In genomic region chr2:234290196-234290595, GRCh38 we compare ENCODE assay signal across 2 cellular contexts.
TF ChIP-seq lines count a peak whose summit lies in the region.

No MANE protein-coding gene starts in this region.

TF ChIP-seq in HCT116, 20 proteins besides CTCF, POLR2A, EP300 and RAD21 (continued from another document):
- no peak for TF ChIP-seq ZNF274 (IDR thresholded peaks at IDR 0.05; ENCODE audit: low read depth, low read length)
- no peak for TF ChIP-seq ELF1 (IDR thresholded peaks at IDR 0.05; ENCODE audit: borderline replicate concordance, low read depth)
- no peak for TF ChIP-seq FOSL1 (IDR thresholded peaks at IDR 0.05; ENCODE audit: low read depth)
- no peak for TF ChIP-seq TCF7L2 (IDR thresholded peaks at IDR 0.05; ENCODE audit: borderline replicate concordance, extremely low read depth, insufficient read depth, insufficient read length)
- TF ChIP-seq MAX (IDR thresholded peaks at IDR 0.05): no peak
- TF ChIP-seq EGR1 (IDR thresholded peaks at IDR 0.05; ENCODE audit: low read depth): no peak
- no peak for TF ChIP-seq ATF3 (IDR thresholded peaks at IDR 0.05)
- TF ChIP-seq JUND (IDR thresholded peaks at IDR 0.05): no peak
- TF ChIP-seq EZH2 (IDR thresholded peaks at IDR 0.05): no peak
- TF ChIP-seq EZH2phosphoT487 (IDR thresholded peaks at IDR 0.05; ENCODE audit: borderline replicate concordance): no peak
- TF ChIP-seq ZBTB33 (IDR thresholded peaks at IDR 0.05; ENCODE audit: extremely low read depth, insufficient replicate concordance, low read length): no peak
- TF ChIP-seq CBX3 (IDR thresholded peaks at IDR 0.05; ENCODE audit: low read depth): no peak

TF ChIP-seq in SK-N-SH treated with all-trans-retinoic acid at 6 μM for 48 hours, 23 proteins besides CTCF, POLR2A, EP300 and RAD21 (continued from another document):
- no peak for TF ChIP-seq CSRNP3 (CRISPR knock-in tag; IDR thresholded peaks at IDR 0.05)
- no peak for TF ChIP-seq ARNTL (CRISPR knock-in tag; IDR thresholded peaks at IDR 0.05; ENCODE audit: borderline replicate concordance, low read depth)
- no peak for TF ChIP-seq CREB5 (CRISPR knock-in tag; IDR thresholded peaks at IDR 0.05; ENCODE audit: low read depth)
- TF ChIP-seq TOX (CRISPR knock-in tag; IDR thresholded peaks at IDR 0.05; ENCODE audit: borderline replicate concordance): no peak
- no peak for TF ChIP-seq PATZ1 (CRISPR knock-in tag; IDR thresholded peaks at IDR 0.05; ENCODE audit: borderline replicate concordance)
- TF ChIP-seq ZFP3 (CRISPR knock-in tag; IDR thresholded peaks at IDR 0.05): no peak
- TF ChIP-seq ISL1 (CRISPR knock-in tag; IDR thresholded peaks at IDR 0.05): no peak
- no peak for TF ChIP-seq BACH2 (CRISPR knock-in tag; IDR thresholded peaks at IDR 0.05; ENCODE audit: borderline replicate concordance)
- no peak for TF ChIP-seq ZNF565 (CRISPR knock-in tag; conservative IDR thresholded peaks at IDR 0.05; ENCODE audit: low read depth)
- no peak for TF ChIP-seq GLIS3 (CRISPR knock-in tag; IDR thresholded peaks at IDR 0.05)
- TF ChIP-seq RARB (CRISPR knock-in tag; IDR thresholded peaks at IDR 0.05): no peak
- TF ChIP-seq CSDC2 (CRISPR knock-in tag; IDR thresholded peaks at IDR 0.05): no peak
